Comparison of ENCODE assay signal across 9 cellular contexts in genomic region chr5:133611357-133612020, GRCh38. TPM values are rescaled to one million over a fixed set of nuclear protein-coding genes. Genes with fewer than 3 reads are reported as not detected.
DNase-seq lines count a peak whose midpoint lies in the region; TF ChIP-seq lines count a peak whose summit lies in the region.
"Had no signal": no experiment of that assay in that cellular context is flagged by ENCODE, and none has a peak within 500 bp of the region (broad histone marks: within the 10 kb centered on the region; RNA-seq: fewer than 3 reads in every experiment).

No MANE protein-coding gene starts in this region.

- DNase-seq in CD8-positive, alpha-beta memory T cell: peak in 1 of 5 donors; percentile 2
- DNase-seq in dorsolateral prefrontal cortex (peak in 2 of 10 donors; percentile 4 to 45), nephron progenitor cell (peak; percentile 39), NCI-H187 (lab: John Stamatoyannopoulos, UW) (no peak), SIG-M5 (lab: John Stamatoyannopoulos, UW) (no peak), immature natural killer cell (no peak)
- no peak for DNase-seq in stimulated activated CD8-positive, alpha-beta memory T cell treated with anti-CD3 and anti-CD28 coated beads, Interleukin-4, amount 100 ng/mL, for 48 hours
- DNase-seq: NCI-H226 had no signal

- no peaks in the 10 kb centered on the region for H3K36me3 ChIP-seq in CD8-positive, alpha-beta memory T cell (ENCODE audit: insufficient read depth, low read length)
- H3K36me3 ChIP-seq in HUES6 (ENCODE audit: control insufficient read depth, insufficient read depth, low read length): no peaks in the 10 kb centered on the region

- no peaks in the 10 kb centered on the region for H3K9me3 Mint-ChIP-seq in CD8-positive, alpha-beta memory T cell
- no peaks in the 10 kb centered on the region for H3K9me3 Mint-ChIP-seq in nephron progenitor cell
- peaks cover 0 to 2% (median 0%) of the 10 kb centered on the region in 6 donors for H3K9me3 Mint-ChIP-seq in immature natural killer cell

- peak overlapping the region; percentile 32 for H3K4me3 ChIP-seq in CD8-positive, alpha-beta memory T cell (ENCODE audit: low read length)
- H3K4me3 ChIP-seq in HUES6 (ENCODE audit: low read depth, low read length): peak overlapping the region; percentile 54
- H3K4me3 ChIP-seq in dorsolateral prefrontal cortex: peak overlapping the region; percentile 37 to 76 (median 61)

- H3K9ac ChIP-seq in HUES6 (ENCODE audit: low read length): no peak overlapping the region

- H3K4me1 Mint-ChIP-seq in CD8-positive, alpha-beta memory T cell: peaks cover 14 to 18% (median 15%) of the 10 kb centered on the region in 3 donors
- peaks cover 15% of the 10 kb centered on the region for H3K4me1 Mint-ChIP-seq in nephron progenitor cell
- peaks cover 7 to 9% of the 10 kb centered on the region in 2 donors for H3K4me1 Mint-ChIP-seq in immature natural killer cell

- CTCF ChIA-PET in CD8-positive, alpha-beta memory T cell (lab: Charles Lee): interaction anchor here (1.4 kb wide), 1 partner anchor 188 kb away, joined by 6 read pairs; no protein-coding TSS in a partner anchor

- H3K36me3 Mint-ChIP-seq in CD8-positive, alpha-beta memory T cell: no peaks in the 10 kb centered on the region
- H3K36me3 Mint-ChIP-seq in nephron progenitor cell (ENCODE audit: low read depth): no peaks in the 10 kb centered on the region
- H3K36me3 Mint-ChIP-seq in immature natural killer cell: peaks cover 0 to 3% (median 0%) of the 10 kb centered on the region in 3 donors

- H3K27me3 Mint-ChIP-seq in CD8-positive, alpha-beta memory T cell: peaks cover 28 to 74% of the 10 kb centered on the region in 2 donors
- H3K27me3 Mint-ChIP-seq in nephron progenitor cell (ENCODE audit: low read depth, poor library complexity): peaks cover 92% of the 10 kb centered on the region
- peaks cover 18 to 24% (median 18%) of the 10 kb centered on the region in 3 donors for H3K27me3 Mint-ChIP-seq in immature natural killer cell (ENCODE audit: low read depth in 3 of 3)

- TF ChIP-seq CTCF in dorsolateral prefrontal cortex (IDR thresholded peaks at IDR 0.05 in 54 of 56, conservative IDR thresholded peaks at IDR 0.05 in 2 of 56; ENCODE audit: low read depth in 1 of 56, partially characterized antibody in 56 of 56) (no peak), nephron progenitor cell (IDR thresholded peaks at IDR 0.05) (no peak)

- H3K27ac Mint-ChIP-seq in CD8-positive, alpha-beta memory T cell: no peak overlapping the region
- no peak overlapping the region for H3K27ac Mint-ChIP-seq in nephron progenitor cell
- H3K27ac Mint-ChIP-seq in immature natural killer cell: no peak overlapping the region

- no peak overlapping the region for H3K27ac ChIP-seq in CD8-positive, alpha-beta memory T cell (ENCODE audit: low read depth, low read length)
- H3K27ac ChIP-seq in HUES6 (ENCODE audit: low read depth, low read length) (no peak overlapping the region), dorsolateral prefrontal cortex (peak overlapping the region in 41 of 59 donors; percentile 2 to 80 (median 58))

- peak overlapping the region; percentile 44 to 74 (median 64) for H3K4me3 Mint-ChIP-seq in CD8-positive, alpha-beta memory T cell
- H3K4me3 Mint-ChIP-seq in nephron progenitor cell: peak overlapping the region; percentile 73
- peak overlapping the region in 1 of 5 donors; percentile 57 for H3K4me3 Mint-ChIP-seq in immature natural killer cell

- no peaks in the 10 kb centered on the region for H3K9me3 ChIP-seq in CD8-positive, alpha-beta memory T cell (ENCODE audit: low read length)
- H3K9me3 ChIP-seq in HUES6 (ENCODE audit: control insufficient read depth, insufficient read depth, low read depth, low read length): no peaks in the 10 kb centered on the region

- POLR2A ChIA-PET in CD8-positive, alpha-beta memory T cell (lab: Charles Lee): no interaction called here

- intact Hi-C loops in dorsolateral prefrontal cortex (cut with DNase I): loop anchor here (5.0 to 10.0 kb wide), 3 partner anchors 187 to 499 kb away; no protein-coding TSS in a partner anchor

- H3K27me3 ChIP-seq in CD8-positive, alpha-beta memory T cell (ENCODE audit: insufficient read depth, low read length, poor library complexity, severe bottlenecking): peaks cover 26% of the 10 kb centered on the region
- peaks cover 82% of the 10 kb centered on the region for H3K27me3 ChIP-seq in HUES6 (ENCODE audit: control insufficient read depth, insufficient read depth, low read length)
- H3K27me3 ChIP-seq in dorsolateral prefrontal cortex: peaks cover 0 to 68% (median 17%) of the 10 kb centered on the region in 45 donors

- H3K4me1 ChIP-seq in CD8-positive, alpha-beta memory T cell (ENCODE audit: insufficient read depth, low read length): no peaks in the 10 kb centered on the region
- 0 out of 2 replicates have a peak, but pooled peaks cover 3% of the 10 kb centered on the region for H3K4me1 ChIP-seq in HUES6 (ENCODE audit: control insufficient read depth, insufficient read depth, low read length)

RNA-seq across cellular contexts. Expression of gene FSTL4, which starts 0.9 kb away (rescaled TPM):
- total RNA-seq in CD8-positive, alpha-beta memory T cell: under 1 TPM in 1 of 2 experiments, not detected in 1; 0.33 TPM
- not detected for polyA plus RNA-seq in CD8-positive, alpha-beta memory T cell
- 10 to 100 TPM; 13.3 to 54.6 (median 36.8) TPM for total RNA-seq in dorsolateral prefrontal cortex
- not detected for polyA plus RNA-seq in immature natural killer cell

Comparison
In these comparisons a context has a peak if more than half of its experiments do, and no peak if none do; other contexts are left out.
1. H3K27ac ChIP-seq: peak in dorsolateral prefrontal cortex (41 of 59); none in CD8-positive, alpha-beta memory T cell (single experiment) and HUES6 (single experiment).
2. RNA of gene FSTL4, which starts 0.9 kb away (total RNA-seq): 13.3 to 54.6 TPM in dorsolateral prefrontal cortex; 0.33 TPM in CD8-positive, alpha-beta memory T cell; every median in the first group is over 10 times any median in the second.
3. Peak in every context shown above with its lines, with median percentiles within 50 percentile points of each other: H3K4me3 ChIP-seq.